In genomic region chr1:177164380-177165068, GRCh38 we compare ENCODE assay signal across 12 cellular contexts. TPM values are rescaled to one million over a fixed set of nuclear protein-coding genes. Genes with fewer than 3 reads are reported as not detected.
DNase-seq lines count a peak whose midpoint lies in the region; ATAC-seq, FAIRE-seq and TF ChIP-seq lines count a peak whose summit lies in the region.
"Had no signal": no experiment of that assay in that cellular context is flagged by ENCODE, and none has a peak within 500 bp of the region (broad histone marks: within the 10 kb centered on the region; RNA-seq: fewer than 3 reads in every experiment).

Gene ASTN1, minus strand, starts transcription at chr1:177164712. Its CDS starts 36 bp downstream, at chr1:177164676.

- H3K9ac ChIP-seq in HUES48 (ENCODE audit: low read depth, low read length) (no peak within 1 kb of the TSS; the same call in 1 of the 2 replicates), keratinocyte (ENCODE audit: control insufficient read depth, extremely low read depth, insufficient read depth, low read length) (no peak within 1 kb of the TSS)

- H3K4me1 Mint-ChIP-seq in activated naive CD4-positive, alpha-beta T cell treated with anti-CD3 and anti-CD28 coated beads for 36 hours (ENCODE audit: low read depth), result peaks cover 4% of the 10 kb centered on the region

- DNase-seq in breast epithelium (ENCODE audit: low spot score in 2 of 2) (no peak), keratinocyte (ENCODE audit: low read depth, low spot score) (no peak), stomach (no peak)
- no peak for DNase-seq in activated naive CD4-positive, alpha-beta T cell treated with anti-CD3 and anti-CD28 coated beads for 36 hours
- no peak for DNase-seq in activated CD8-positive, alpha-beta memory T cell treated with anti-CD3 and anti-CD28 coated beads, Interleukin-2, amount 50 U/mL, for 4 hours
- DNase-seq in stimulated activated CD4-positive, alpha-beta T cell treated with anti-CD3 and anti-CD28 coated beads, Interleukin-4, amount 100 ng/mL, for 24 hours, result no peak
- DNase-seq: stimulated activated CD4-positive, alpha-beta T cell treated with anti-CD3 and anti-CD28 coated beads, Interleukin-15, amount 100 ng/mL, for 24 hours had no signal

- WGBS in stomach, 5 donors, result 1 to 4% (median 3%) methylated on average over 15 to 49 of the region's 49 CpGs

- H3K4me3 ChIP-seq in HUES48 (ENCODE audit: low read depth, low read length) (peak within 1 kb of the TSS; percentile 81), breast epithelium (peak within 1 kb of the TSS; percentile 17 to 72 (median 53)), keratinocyte (ENCODE audit: control insufficient read depth in 2 of 3, extremely low read depth in 1 of 3, insufficient read depth in 2 of 3, low read depth in 1 of 3, low read length in 3 of 3) (peak within 1 kb of the TSS in 1 of 3 experiments; percentile 6), stomach (peak within 1 kb of the TSS; percentile 19 to 40 (median 36))

- peaks cover 19% of the 10 kb centered on the region for H3K27me3 Mint-ChIP-seq in activated naive CD4-positive, alpha-beta T cell treated with anti-CD3 and anti-CD28 coated beads for 36 hours (ENCODE audit: low read depth)

- TF ChIP-seq EP300 in stomach (IDR thresholded peaks at IDR 0.05), result no peak

- H3K79me2 ChIP-seq in keratinocyte (ENCODE audit: control insufficient read depth, insufficient read depth, low read length), result no peaks in the 10 kb centered on the region

- dilution Hi-C loops in keratinocyte (cut with MboI; ENCODE audit: extremely low pct_ligation_motif_present, low sequenced_read_pairs), result no loop called here

- ATAC-seq in HG02759 (IDR thresholded peaks at IDR 0.05; ENCODE audit: unreplicated experiment), result no peak
- ATAC-seq: HepG2 had no signal

- CTCF ChIA-PET in activated naive CD4-positive, alpha-beta T cell treated with anti-CD3 and anti-CD28 coated beads for 36 hours (lab: Charles Lee), result no interaction called here

- H3K4me2 ChIP-seq in keratinocyte (ENCODE audit: control insufficient read depth, extremely low read depth, insufficient read depth, low read depth, low read length), result peak within 1 kb of the TSS; percentile 36

- peaks cover 4% of the 10 kb centered on the region for H3K36me3 Mint-ChIP-seq in activated naive CD4-positive, alpha-beta T cell treated with anti-CD3 and anti-CD28 coated beads for 36 hours (ENCODE audit: low read depth)

- no peak for TF ChIP-seq POLR2A in breast epithelium (IDR thresholded peaks at IDR 0.05)
- TF ChIP-seq POLR2A in stomach (IDR thresholded peaks at IDR 0.05), result no peak

- H3K27ac ChIP-seq in HUES48 (ENCODE audit: low read depth, low read length), result no peak within 1 kb of the TSS
- H3K27ac ChIP-seq in breast epithelium, result no peak within 1 kb of the TSS
- no peak within 1 kb of the TSS for H3K27ac ChIP-seq in keratinocyte (ENCODE audit: control insufficient read depth, insufficient read depth, low read length)
- no peak within 1 kb of the TSS for H3K27ac ChIP-seq in stomach

- H3K9me3 ChIP-seq in HUES48 (ENCODE audit: control insufficient read depth, insufficient read depth, low read length) (no peaks in the 10 kb centered on the region), breast epithelium (no peaks in the 10 kb centered on the region), keratinocyte (ENCODE audit: control insufficient read depth, low read depth, low read length) (no peaks in the 10 kb centered on the region), stomach (no peaks in the 10 kb centered on the region)

- no peak within 1 kb of the TSS for H3K27ac Mint-ChIP-seq in activated naive CD4-positive, alpha-beta T cell treated with anti-CD3 and anti-CD28 coated beads for 36 hours
- H3K27ac Mint-ChIP-seq: dendritic cell treated with granulocyte-macrophage colony-stimulating factor and Interleukin-4, amounts not matched to agents 40 ng/mL and 50 ng/mL, for 4 days; T-helper 1 cell treated with Interleukin-12 subunit alpha and Interleukin-12 subunit beta and Interleukin-4 antibody, amounts not matched to agents 30 μg/mL and 1 μg/mL, for 36 hours had no signal

- H2AFZ ChIP-seq in keratinocyte (ENCODE audit: control insufficient read depth, low read length), result peak within 1 kb of the TSS; percentile 19

- intact Hi-C loops in breast epithelium (cut with DNase I; ENCODE audit: low total_unique reads) (loop anchor here (2.0 kb wide), 1 partner anchor 68 kb away; no protein-coding TSS in a partner anchor), stomach (cut with DNase I; ENCODE audit: low total_unique reads) (no loop called here)
- intact Hi-C loops in activated naive CD4-positive, alpha-beta T cell treated with anti-CD3 and anti-CD28 coated beads for 36 hours (cut with micrococcal nuclease), result no loop called here

- TF ChIP-seq CTCF in breast epithelium (IDR thresholded peaks at IDR 0.05), result no peak
- TF ChIP-seq CTCF in keratinocyte (optimal IDR thresholded peaks at IDR 0.05 in 1 of 3, IDR thresholded peaks at IDR 0.05 in 1 of 3, conservative IDR thresholded peaks at IDR 0.05 in 1 of 3; ENCODE audit: extremely low read depth in 1 of 3, insufficient read depth in 2 of 3, low read length in 3 of 3), result no peak
- TF ChIP-seq CTCF in stomach (IDR thresholded peaks at IDR 0.05), result no peak

- H3K36me3 ChIP-seq in HUES48 (ENCODE audit: control insufficient read depth, insufficient read depth, low read length), result no peaks in the 10 kb centered on the region
- H3K36me3 ChIP-seq in breast epithelium, result no peaks in the 10 kb centered on the region
- H3K36me3 ChIP-seq in keratinocyte (ENCODE audit: control insufficient read depth in 2 of 2, extremely low read depth in 1 of 2, insufficient read depth in 2 of 2, low read length in 2 of 2), result no peaks in the 10 kb centered on the region
- no peaks in the 10 kb centered on the region for H3K36me3 ChIP-seq in stomach

- peaks cover 84% of the 10 kb centered on the region for H3K27me3 ChIP-seq in HUES48 (ENCODE audit: control insufficient read depth, insufficient read depth, low read length)
- H3K27me3 ChIP-seq in breast epithelium, result peaks cover 3 to 28% of the 10 kb centered on the region in 2 donors
- peaks cover 66% of the 10 kb centered on the region for H3K27me3 ChIP-seq in keratinocyte (ENCODE audit: control insufficient read depth, extremely low read depth, insufficient read depth, low read length)
- peaks cover 12 to 68% (median 38%) of the 10 kb centered on the region in 3 donors for H3K27me3 ChIP-seq in stomach

- no peaks in the 10 kb centered on the region for H3K4me1 ChIP-seq in HUES48 (ENCODE audit: control insufficient read depth, insufficient read depth, low read length)
- H3K4me1 ChIP-seq in breast epithelium, result peaks cover 0 to 7% of the 10 kb centered on the region in 2 donors
- H3K4me1 ChIP-seq in keratinocyte (ENCODE audit: control insufficient read depth, extremely low read depth, insufficient read depth, low read length), result no peaks in the 10 kb centered on the region
- peaks cover 7 to 14% (median 11%) of the 10 kb centered on the region in 4 donors for H3K4me1 ChIP-seq in stomach

- no peak for FAIRE-seq in keratinocyte (lab: Jason Lieb, UNC)
- FAIRE-seq: HepG2 had no signal

- H3K4me3 Mint-ChIP-seq in activated naive CD4-positive, alpha-beta T cell treated with anti-CD3 and anti-CD28 coated beads for 36 hours, result no peak within 1 kb of the TSS
- H3K4me3 Mint-ChIP-seq: dendritic cell treated with granulocyte-macrophage colony-stimulating factor and Interleukin-4, amounts not matched to agents 40 ng/mL and 50 ng/mL, for 4 days; T-helper 1 cell treated with Interleukin-12 subunit alpha and Interleukin-12 subunit beta and Interleukin-4 antibody, amounts not matched to agents 30 μg/mL and 1 μg/mL, for 36 hours had no signal

- H3K9me1 ChIP-seq in keratinocyte (ENCODE audit: control insufficient read depth, extremely low read depth, insufficient read depth, low read length), result no peaks in the 10 kb centered on the region

- no peaks in the 10 kb centered on the region for H3K9me3 Mint-ChIP-seq in activated naive CD4-positive, alpha-beta T cell treated with anti-CD3 and anti-CD28 coated beads for 36 hours
- H3K9me3 Mint-ChIP-seq: dendritic cell treated with granulocyte-macrophage colony-stimulating factor and Interleukin-4, amounts not matched to agents 40 ng/mL and 50 ng/mL, for 4 days; T-helper 1 cell treated with Interleukin-12 subunit alpha and Interleukin-12 subunit beta and Interleukin-4 antibody, amounts not matched to agents 30 μg/mL and 1 μg/mL, for 36 hours had no signal

- no peaks in the 10 kb centered on the region for H4K20me1 ChIP-seq in keratinocyte (ENCODE audit: control insufficient read depth, extremely low read depth, insufficient read depth, low read length)

RNA-seq across cellular contexts. Expression of gene ASTN1, which starts in this region (rescaled TPM):
- total RNA-seq in breast epithelium (1 to 10 TPM in 1 of 3 donors, under 1 TPM in 2; 0.16 to 1.5 (median 0.33) TPM), stomach (1 to 10 TPM in 1 of 5 donors, under 1 TPM in 1, not detected in 3; 0.72 to 2.4 TPM)
- polyA plus RNA-seq in keratinocyte (0.08 TPM in 3 replicates), stomach (under 1 TPM in 2 of 3 donors, not detected in 1; 0.13 to 0.31 TPM)
- not detected for polyA plus RNA-seq in keratinocyte (2011; ENCODE audit: low read depth)
- 0.10 and 0.28 TPM in 2 replicates for polyA plus RNA-seq in keratinocyte (2011; cell fraction: cytosol; rRNA removed)
- 0.18 and 0.23 TPM in 2 replicates for polyA plus RNA-seq in keratinocyte (2011; cell fraction: nucleus; rRNA removed)
- 0.05 and 0.13 TPM in 2 replicates for polyA plus RNA-seq in keratinocyte (2012; ENCODE audit: low replicate concordance)
- polyA minus RNA-seq in keratinocyte, result 0.06 to 0.40 TPM (median 0.10 TPM) in 3 replicates
- polyA minus RNA-seq in keratinocyte (2011; cell fraction: cytosol; rRNA and poly(A)+ RNA removed), result not detected
- 0.11 and 0.23 TPM in 2 replicates for polyA minus RNA-seq in keratinocyte (2011; cell fraction: nucleus; rRNA and poly(A)+ RNA removed)
- total RNA-seq in activated naive CD4-positive, alpha-beta T cell treated with anti-CD3 and anti-CD28 coated beads for 36 hours, result not detected
- total RNA-seq: HepG2 had no signal
- polyA plus RNA-seq: HepG2 had no signal
